In the genomic region with DNA sequence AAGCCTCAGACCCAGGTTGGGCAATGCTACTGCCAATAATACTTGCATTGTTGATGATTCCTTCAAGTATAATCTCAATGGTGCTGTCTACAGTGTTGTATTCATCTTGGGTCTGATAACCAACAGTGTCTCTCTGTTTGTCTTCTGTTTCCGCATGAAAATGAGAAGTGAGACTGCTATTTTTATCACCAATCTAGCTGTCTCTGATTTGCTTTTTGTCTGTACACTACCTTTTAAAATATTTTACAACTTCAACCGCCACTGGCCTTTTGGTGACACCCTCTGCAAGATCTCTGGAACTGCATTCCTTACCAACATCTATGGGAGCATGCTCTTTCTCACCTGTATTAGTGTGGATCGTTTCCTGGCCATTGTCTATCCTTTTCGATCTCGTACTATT, we compare ENCODE assay signal across 14 cellular contexts. TPM values are rescaled to one million over a fixed set of nuclear protein-coding genes. Genes with fewer than 3 reads are reported as not detected.
DNase-seq lines count a peak whose midpoint lies in the region; ATAC-seq, FAIRE-seq and TF ChIP-seq lines count a peak whose summit lies in the region.
"Had no signal": no experiment of that assay in that cellular context is flagged by ENCODE, and none has a peak within 500 bp of the region (broad histone marks: within the 10 kb centered on the region; RNA-seq: fewer than 3 reads in every experiment).

No MANE protein-coding gene starts in this region.

- no peaks in the 10 kb centered on the region for H3K27me3 ChIP-seq in HepG2 (ENCODE audit: control insufficient read depth in 1 of 2, insufficient read depth in 2 of 2, low read length in 2 of 2)
- H3K27me3 ChIP-seq: stomach had no signal

- no peak for TF ChIP-seq POLR2A in HepG2 (IDR thresholded peaks at IDR 0.05; ENCODE audit: insufficient read depth in 1 of 2, low read depth in 2 of 2, low read length in 2 of 2)

- no peaks in the 10 kb centered on the region for H4K20me1 ChIP-seq in HepG2 (ENCODE audit: insufficient read depth, low read length)

- H2AFZ ChIP-seq in HepG2 (ENCODE audit: low read length): no peak overlapping the region

- H3K4me3 ChIP-seq in HepG2 (replicated peaks in 1 of 3; ENCODE audit: insufficient read depth in 1 of 3, low read depth in 2 of 3, low read length in 3 of 3): no peak overlapping the region
- H3K4me3 ChIP-seq: stomach had no signal

- no peak for TF ChIP-seq CTCF in HepG2 (CRISPR knock-in tag; IDR thresholded peaks at IDR 0.05)

- H3K36me3 ChIP-seq in HepG2 (replicated peaks in 1 of 2; ENCODE audit: control insufficient read depth in 1 of 2, insufficient read depth in 2 of 2, low read length in 2 of 2): no peaks in the 10 kb centered on the region
- H3K36me3 ChIP-seq: stomach had no signal

- no peak for TF ChIP-seq RAD21 in HepG2 (CRISPR knock-in tag; IDR thresholded peaks at IDR 0.05)

- no peak for TF ChIP-seq EP300 in HepG2 (IDR thresholded peaks at IDR 0.05; ENCODE audit: low read depth in 2 of 2, low read length in 2 of 2)
- no peak for TF ChIP-seq EP300 in HepG2 (CRISPR knock-in tag; IDR thresholded peaks at IDR 0.05; ENCODE audit: borderline replicate concordance)

- no peak for DNase-seq in OCI-M1 (lab: John Stamatoyannopoulos, UW)
- no peak for DNase-seq in NCI-H1694 (lab: John Stamatoyannopoulos, UW)
- DNase-seq in HepG2 (ENCODE audit: low spot score): no peak
- no peak for DNase-seq in NK-92 (lab: John Stamatoyannopoulos, UW; ENCODE audit: unreplicated experiment)
- DNase-seq: activated CD4-positive, alpha-beta T cell treated with anti-CD3 and anti-CD28 coated beads for 36 hours; left cardiac atrium; NCI-H774; stomach had no signal

- intact Hi-C loops in HepG2 (cut with micrococcal nuclease; ENCODE audit: unreplicated experiment): no loop called here

- POLR2A ChIA-PET in HepG2 (lab: Yijun Ruan, JAX): no interaction called here

- no peaks in the 10 kb centered on the region for H3K4me1 ChIP-seq in HepG2 (ENCODE audit: insufficient read depth, low read length)
- H3K4me1 ChIP-seq: stomach had no signal

- H3K27ac ChIP-seq in HepG2 (ENCODE audit: extremely low read length, insufficient read depth, low read length): no peak overlapping the region
- H3K27ac ChIP-seq: stomach had no signal

- H3K9me3 ChIP-seq in HepG2 (ENCODE audit: low read length): no peaks in the 10 kb centered on the region
- H3K9me3 ChIP-seq: stomach had no signal

- WGBS in HepG2 (ENCODE audit: low lambda C conversion rate): 35% methylated on average over 5 of the region's 5 CpGs

- H3K4me2 ChIP-seq in HepG2 (ENCODE audit: low read depth, low read length): no peak overlapping the region

- BruUV-seq in HepG2 (replicated peaks; lab: Mats Ljungman, UMichigan): no TSS peak

- CTCF ChIA-PET in HepG2 (lab: Yijun Ruan, JAX; ENCODE audit: low intra/inter-chr PET ratio, low total read pairs): no interaction called here

- H3K79me2 ChIP-seq in HepG2 (ENCODE audit: insufficient read depth, low read length): no peaks in the 10 kb centered on the region

- ATAC-seq in GM18517 (IDR thresholded peaks at IDR 0.05; ENCODE audit: unreplicated experiment): peak; percentile 97
- ATAC-seq in GM21529 (IDR thresholded peaks at IDR 0.05; ENCODE audit: unreplicated experiment): peak; percentile 95
- ATAC-seq in HG03342 (IDR thresholded peaks at IDR 0.05; ENCODE audit: unreplicated experiment): peak; percentile 92
- no peak for ATAC-seq in HepG2
- ATAC-seq: activated CD4-positive, alpha-beta T cell treated with anti-CD3 and anti-CD28 coated beads for 36 hours; left cardiac atrium had no signal

- FAIRE-seq in colon (lab: Jason Lieb, UNC): peak; percentile 72
- FAIRE-seq in HepG2 (lab: Jason Lieb, UNC): no peak
- FAIRE-seq: endometrium had no signal

- no peak overlapping the region for H3K9ac ChIP-seq in HepG2 (ENCODE audit: insufficient read depth, low read depth, low read length)

- in situ Hi-C loops in HepG2 (cut with HindIII; ENCODE audit: extremely low pct_ligation_motif_present, low pct_unique_long_range_greater_than_20kb): no loop called here

TF ChIP-seq in HepG2, 621 proteins besides CTCF, POLR2A, EP300 and RAD21:
- no peak for TF ChIP-seq NR2F1 (CRISPR knock-in tag; IDR thresholded peaks at IDR 0.05)
- TF ChIP-seq SP2 (CRISPR knock-in tag; IDR thresholded peaks at IDR 0.05): no peak
- no peak for TF ChIP-seq ZNF329 (CRISPR knock-in tag; IDR thresholded peaks at IDR 0.05; ENCODE audit: low read depth)
- TF ChIP-seq ZNF335 (CRISPR knock-in tag; IDR thresholded peaks at IDR 0.05): no peak
- TF ChIP-seq CCAR2 (optimal IDR thresholded peaks at IDR 0.05; ENCODE audit: low read depth, low read length): no peak
- TF ChIP-seq ZUFSP (CRISPR knock-in tag; IDR thresholded peaks at IDR 0.05; ENCODE audit: borderline replicate concordance): no peak

RNA-seq across cellular contexts. Expression of gene LPAR4, which starts 7.4 kb away (rescaled TPM):
- not detected in 2 replicates for total RNA-seq in HepG2 (2016; rRNA removed; fragmentation: Illumina TruSeq; extraction: Trizol)
- total RNA-seq in HepG2 (2016; cell fraction: cytosol; rRNA removed; fragmentation: Illumina TruSeq; extraction: Trizol; ENCODE audit: low read depth): not detected in 2 replicates
- total RNA-seq in HepG2 (2016; cell fraction: insoluble cytoplasmic fraction; rRNA removed; fragmentation: Illumina TruSeq; extraction: Trizol): not detected in 2 replicates
- not detected in 2 replicates for total RNA-seq in HepG2 (2016; cell fraction: membrane; rRNA removed; fragmentation: Illumina TruSeq; extraction: Trizol)
- total RNA-seq in HepG2 (2016; cell fraction: nucleus; rRNA removed; fragmentation: Illumina TruSeq; extraction: Trizol): not detected in 2 replicates
- polyA plus RNA-seq in HepG2 (2011; rRNA removed): not detected in 2 replicates
- polyA plus RNA-seq in HepG2 (2011; cell fraction: cytosol; rRNA removed): not detected in 2 replicates
- polyA plus RNA-seq in HepG2 (2011; cell fraction: nucleus; rRNA removed): not detected in 2 replicates
- not detected in 2 replicates for polyA plus RNA-seq in HepG2 (2012)
- polyA plus RNA-seq in HepG2 (2016; cell fraction: cytosol; fragmentation: Illumina TruSeq; extraction: Trizol; ENCODE audit: low read depth): not detected in 2 replicates
- polyA plus RNA-seq in HepG2 (2016; cell fraction: insoluble cytoplasmic fraction; fragmentation: Illumina TruSeq; extraction: Trizol; ENCODE audit: low read depth): not detected in 2 replicates
- polyA plus RNA-seq in HepG2 (2016; cell fraction: membrane; fragmentation: Illumina TruSeq; extraction: Trizol; ENCODE audit: low read depth): not detected in 2 replicates
- polyA plus RNA-seq in HepG2 (2016; cell fraction: nucleus; fragmentation: Illumina TruSeq; extraction: Trizol; ENCODE audit: insufficient read depth, low read depth): not detected in 2 replicates
- not detected in 2 replicates for polyA minus RNA-seq in HepG2 (2011; rRNA and poly(A)+ RNA removed; ENCODE audit: low replicate concordance)
- polyA minus RNA-seq in HepG2 (2011; cell fraction: cytosol; rRNA and poly(A)+ RNA removed): not detected in 2 replicates
- not detected in 2 replicates for polyA minus RNA-seq in HepG2 (2011; cell fraction: nucleus; rRNA and poly(A)+ RNA removed)
- total RNA-seq: activated CD4-positive, alpha-beta T cell treated with anti-CD3 and anti-CD28 coated beads for 36 hours; HT1080 had no signal
